ENCODE assay signal across 20 cellular contexts in genomic region chr14:77646907-77647306, GRCh38. TPM values are rescaled to one million over a fixed set of nuclear protein-coding genes. Genes with fewer than 3 reads are reported as not detected.
DNase-seq lines count a peak whose midpoint lies in the region; ATAC-seq, FAIRE-seq and TF ChIP-seq lines count a peak whose summit lies in the region.
"Had no signal": no experiment of that assay in that cellular context is flagged by ENCODE, and none has a peak within 500 bp of the region (broad histone marks: within the 10 kb centered on the region; RNA-seq: fewer than 3 reads in every experiment).

No MANE protein-coding gene starts in this region.

- no TSS peak for BruUV-seq in HepG2 (replicated peaks; lab: Mats Ljungman, UMichigan)

- H3K27ac ChIP-seq in HepG2 (ENCODE audit: extremely low read length, insufficient read depth, low read length) (no peak overlapping the region), right lobe of liver (no peak overlapping the region), stomach (peak overlapping the region in 3 of 5 donors; percentile 18 to 60 (median 30))
- H3K27ac ChIP-seq: 22Rv1; A549; BLaER1 treated with 17β-estradiol and CSF1 and Interleukin-3, amounts not matched to agents 10 nM and 100 nM; C4-2B had no signal

- no peak overlapping the region for H3K4me3 ChIP-seq in HepG2 (replicated peaks in 1 of 3; ENCODE audit: insufficient read depth in 1 of 3, low read depth in 2 of 3, low read length in 3 of 3)
- no peak overlapping the region for H3K4me3 ChIP-seq in right lobe of liver
- H3K4me3 ChIP-seq in stomach: no peak overlapping the region
- H3K4me3 ChIP-seq: A549; BLaER1 treated with 17β-estradiol and CSF1 and Interleukin-3, amounts not matched to agents 10 nM and 100 nM had no signal

- no peaks in the 10 kb centered on the region for H4K20me1 ChIP-seq in HepG2 (ENCODE audit: insufficient read depth, low read length)
- H4K20me1 ChIP-seq: BLaER1 treated with 17β-estradiol and CSF1 and Interleukin-3, amounts not matched to agents 10 nM and 100 nM had no signal

- no peak overlapping the region for H2AFZ ChIP-seq in HepG2 (ENCODE audit: low read length)

- CTCF ChIA-PET in HepG2 (lab: Yijun Ruan, JAX; ENCODE audit: low intra/inter-chr PET ratio, low total read pairs): no interaction called here

- DNase-seq in HepG2 (ENCODE audit: low spot score): no peak
- DNase-seq in right lobe of liver: no peak
- no peak for DNase-seq in stomach
- no peak for DNase-seq in NCI-H82 (lab: John Stamatoyannopoulos, UW)
- DNase-seq: AML-193; Caco-2; Calu3; CD4-positive, alpha-beta T cell; CD8-positive, alpha-beta T cell; DMS79 treated with DMSO at 0.1 percent for 48 hours; GF-D8 had no signal

- WGBS in HepG2 (ENCODE audit: low lambda C conversion rate): 62% methylated on average over 4 of the region's 4 CpGs
- 77% methylated on average over 4 of the region's 4 CpGs for WGBS in right lobe of liver (ENCODE audit: insufficient coverage, low coverage, low lambda C conversion rate, missing lambda C conversion rate)
- WGBS in stomach, 5 donors: 79 to 89% (median 83%) methylated on average over 4 of the region's 4 CpGs

- TF ChIP-seq CTCF in HepG2 (CRISPR knock-in tag; IDR thresholded peaks at IDR 0.05) (no peak), right lobe of liver (IDR thresholded peaks at IDR 0.05) (no peak), stomach (IDR thresholded peaks at IDR 0.05) (no peak)

- TF ChIP-seq POLR2A in HepG2 (IDR thresholded peaks at IDR 0.05; ENCODE audit: insufficient read depth in 1 of 2, low read depth in 2 of 2, low read length in 2 of 2): no peak
- no peak for TF ChIP-seq POLR2A in right lobe of liver (IDR thresholded peaks at IDR 0.05)
- TF ChIP-seq POLR2A in stomach (IDR thresholded peaks at IDR 0.05): no peak
- TF ChIP-seq POLR2A in GM18505 (IDR thresholded peaks at IDR 0.05; ENCODE audit: borderline replicate concordance, extremely low read depth, insufficient read depth, insufficient read length): no peak

- no peak for TF ChIP-seq RAD21 in HepG2 (CRISPR knock-in tag; IDR thresholded peaks at IDR 0.05)

- no peaks in the 10 kb centered on the region; a peak in 1 of 5 replicates for H3K27me3 ChIP-seq in HepG2 (ENCODE audit: control insufficient read depth in 1 of 2, insufficient read depth in 2 of 2, low read length in 2 of 2)
- no peaks in the 10 kb centered on the region for H3K27me3 ChIP-seq in right lobe of liver
- no peaks in the 10 kb centered on the region for H3K27me3 ChIP-seq in stomach

- H3K36me3 ChIP-seq in HepG2 (replicated peaks in 1 of 2; ENCODE audit: control insufficient read depth in 1 of 2, insufficient read depth in 2 of 2, low read length in 2 of 2) (no peaks in the 10 kb centered on the region), right lobe of liver (no peaks in the 10 kb centered on the region), stomach (no peaks in the 10 kb centered on the region)
- H3K36me3 ChIP-seq: BLaER1 treated with 17β-estradiol and CSF1 and Interleukin-3, amounts not matched to agents 10 nM and 100 nM had no signal

- intact Hi-C loops in HepG2 (cut with micrococcal nuclease; ENCODE audit: unreplicated experiment): no loop called here
- intact Hi-C loops in right lobe of liver (cut with DNase I): no loop called here
- intact Hi-C loops in stomach (cut with DNase I; ENCODE audit: low total_unique reads): no loop called here

- ATAC-seq in HepG2 (no peak), right lobe of liver (no peak), GM18505 (IDR thresholded peaks at IDR 0.05; ENCODE audit: unreplicated experiment) (no peak)
- ATAC-seq: A549; CD8-positive, alpha-beta T cell had no signal

- H3K4me2 ChIP-seq in HepG2 (ENCODE audit: low read depth, low read length): no peak overlapping the region
- H3K4me2 ChIP-seq: A549; BLaER1 treated with 17β-estradiol and CSF1 and Interleukin-3, amounts not matched to agents 10 nM and 100 nM had no signal

- in situ Hi-C loops in HepG2 (cut with HindIII; ENCODE audit: extremely low pct_ligation_motif_present, low pct_unique_long_range_greater_than_20kb): no loop called here

- H3K9ac ChIP-seq in HepG2 (ENCODE audit: insufficient read depth, low read depth, low read length): no peak overlapping the region
- H3K9ac ChIP-seq: BLaER1 treated with 17β-estradiol and CSF1 and Interleukin-3, amounts not matched to agents 10 nM and 100 nM had no signal

- H3K79me2 ChIP-seq in HepG2 (ENCODE audit: insufficient read depth, low read length): no peaks in the 10 kb centered on the region

- H3K9me3 ChIP-seq in HepG2 (ENCODE audit: low read length) (no peaks in the 10 kb centered on the region), right lobe of liver (no peaks in the 10 kb centered on the region), stomach (no peaks in the 10 kb centered on the region)
- H3K9me3 ChIP-seq: A549 had no signal

- no peak for TF ChIP-seq EP300 in HepG2 (IDR thresholded peaks at IDR 0.05; ENCODE audit: low read depth in 2 of 2, low read length in 2 of 2)
- no peak for TF ChIP-seq EP300 in HepG2 (CRISPR knock-in tag; IDR thresholded peaks at IDR 0.05; ENCODE audit: borderline replicate concordance)
- no peak for TF ChIP-seq EP300 in stomach (IDR thresholded peaks at IDR 0.05)

- peaks cover 13% of the 10 kb centered on the region for H3K4me1 ChIP-seq in HepG2 (ENCODE audit: insufficient read depth, low read length)
- no peaks in the 10 kb centered on the region for H3K4me1 ChIP-seq in right lobe of liver
- peaks cover 3 to 12% (median 6%) of the 10 kb centered on the region in 4 donors for H3K4me1 ChIP-seq in stomach
- H3K4me1 ChIP-seq: A549 had no signal

- no peak for FAIRE-seq in HepG2 (lab: Jason Lieb, UNC)
- FAIRE-seq: A549, D721Med, G401.6, GM12891, GM18507 had no signal

- POLR2A ChIA-PET in HepG2 (lab: Yijun Ruan, JAX): no interaction called here

TF ChIP-seq in HepG2, 621 proteins besides CTCF, POLR2A, EP300 and RAD21:
- TF ChIP-seq ZNF12 (CRISPR knock-in tag; IDR thresholded peaks at IDR 0.05): peak; percentile 99
- no peak for TF ChIP-seq NFE2L2 (IDR thresholded peaks at IDR 0.05; ENCODE audit: low read length)

RNA-seq across cellular contexts. Expression of gene SPTLC2, which starts 30.5 kb away (rescaled TPM):
- total RNA-seq in HepG2 (2016; rRNA removed; fragmentation: Illumina TruSeq; extraction: Trizol) (15.1 and 17.5 TPM in 2 replicates), right lobe of liver (10 to 100 TPM in 3 of 6 experiments, 1 to 10 TPM in 3; 5.9 to 16.4 (median 10.7) TPM), stomach (10 to 100 TPM in 4 of 5 donors, 1 to 10 TPM in 1; 9.3 to 97.5 (median 30.3) TPM)
- total RNA-seq in HepG2 (2016; cell fraction: cytosol; rRNA removed; fragmentation: Illumina TruSeq; extraction: Trizol; ENCODE audit: low read depth): 2.4 and 4.6 TPM in 2 replicates
- 11.9 and 16.4 TPM in 2 replicates for total RNA-seq in HepG2 (2016; cell fraction: insoluble cytoplasmic fraction; rRNA removed; fragmentation: Illumina TruSeq; extraction: Trizol)
- 3.3 and 3.6 TPM in 2 replicates for total RNA-seq in HepG2 (2016; cell fraction: membrane; rRNA removed; fragmentation: Illumina TruSeq; extraction: Trizol)
- total RNA-seq in HepG2 (2016; cell fraction: nucleus; rRNA removed; fragmentation: Illumina TruSeq; extraction: Trizol): 21.8 and 22.9 TPM in 2 replicates
- polyA plus RNA-seq in HepG2 (2011; rRNA removed) (11.2 and 17.4 TPM in 2 replicates), stomach (1 to 10 TPM; 3.4 to 7.6 (median 4.9) TPM)
- 7.6 and 8.0 TPM in 2 replicates for polyA plus RNA-seq in HepG2 (2011; cell fraction: cytosol; rRNA removed)
- 2.6 and 4.9 TPM in 2 replicates for polyA plus RNA-seq in HepG2 (2011; cell fraction: nucleus; rRNA removed)
- polyA plus RNA-seq in HepG2 (2012): 10.4 and 11.4 TPM in 2 replicates
- polyA plus RNA-seq in HepG2 (2016; cell fraction: cytosol; fragmentation: Illumina TruSeq; extraction: Trizol; ENCODE audit: low read depth): 0.88 and 1.1 TPM in 2 replicates
- polyA plus RNA-seq in HepG2 (2016; cell fraction: insoluble cytoplasmic fraction; fragmentation: Illumina TruSeq; extraction: Trizol; ENCODE audit: low read depth): 7.2 and 8.9 TPM in 2 replicates
- polyA plus RNA-seq in HepG2 (2016; cell fraction: membrane; fragmentation: Illumina TruSeq; extraction: Trizol; ENCODE audit: low read depth): 1.3 and 2.0 TPM in 2 replicates
- polyA plus RNA-seq in HepG2 (2016; cell fraction: nucleus; fragmentation: Illumina TruSeq; extraction: Trizol; ENCODE audit: insufficient read depth, low read depth): 19.4 and 29.7 TPM in 2 replicates
- polyA minus RNA-seq in HepG2 (2011; rRNA and poly(A)+ RNA removed; ENCODE audit: low replicate concordance): 8.2 and 23.4 TPM in 2 replicates
- 8.0 and 18.2 TPM in 2 replicates for polyA minus RNA-seq in HepG2 (2011; cell fraction: cytosol; rRNA and poly(A)+ RNA removed)
- 9.4 and 11.9 TPM in 2 replicates for polyA minus RNA-seq in HepG2 (2011; cell fraction: nucleus; rRNA and poly(A)+ RNA removed)

Comparison
In these comparisons a context has a peak if more than half of its experiments do, and no peak if none do; other contexts are left out.
1. H3K27ac ChIP-seq: peak in stomach (3 of 5); none in HepG2 (single experiment) and right lobe of liver (0 of 3).